Comparison of ENCODE assay signal across 8 cellular contexts in the genomic region with DNA sequence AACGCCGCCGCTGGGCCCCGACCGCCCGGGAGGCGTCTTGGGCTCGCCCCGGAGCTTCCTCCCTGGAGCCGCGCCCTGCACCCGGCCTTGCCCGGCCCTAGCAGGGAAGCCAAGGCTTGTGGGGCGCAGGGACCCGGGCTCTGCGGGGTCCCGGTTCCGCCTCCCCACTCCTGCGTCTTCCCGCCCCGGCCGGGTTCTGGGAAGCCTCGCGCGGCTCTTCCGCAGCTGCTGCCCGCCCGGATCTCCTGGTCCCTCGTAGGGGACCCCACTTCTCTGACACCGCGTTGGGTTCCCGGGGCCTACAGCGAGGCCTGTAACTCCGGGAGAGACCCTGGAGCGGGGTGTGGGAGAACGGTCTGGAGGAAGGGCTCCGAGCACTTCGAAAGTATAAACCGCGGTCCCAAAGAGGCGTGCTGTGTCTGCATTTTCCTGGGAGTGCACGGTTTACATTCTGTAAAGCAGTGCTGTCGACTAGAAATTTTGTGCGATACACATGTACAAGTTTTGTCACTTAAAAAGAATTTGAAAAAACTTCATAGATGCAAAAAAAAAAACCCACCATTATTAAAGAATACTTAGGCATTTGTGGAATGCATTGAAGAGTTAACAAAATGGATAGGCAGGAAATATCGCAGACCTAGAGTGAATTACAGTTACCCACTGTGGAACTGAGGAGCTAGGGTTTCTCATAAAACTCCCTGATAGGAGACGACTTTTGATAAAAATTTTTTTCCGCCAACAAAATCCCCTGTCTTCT. TPM values are rescaled to one million over a fixed set of nuclear protein-coding genes. Genes with fewer than 3 reads are reported as not detected.
DNase-seq lines count a peak whose midpoint lies in the region; ATAC-seq, FAIRE-seq and TF ChIP-seq lines count a peak whose summit lies in the region.
"Not testable (repeated sequence)": the region's sequence is repeated elsewhere in the genome, so short reads cannot be mapped to it uniquely, and the experiment has no call there.

No MANE protein-coding gene starts in this region.

- H3K9me3 ChIP-seq in CD4-positive, alpha-beta memory T cell (ENCODE audit: control insufficient read depth in 1 of 2, low read length in 2 of 2); esophagus squamous epithelium; HepG2 (ENCODE audit: low read length); pancreas; suprapubic skin: not testable (repeated sequence)

- not testable (repeated sequence) for TF ChIP-seq RAD21 in HepG2 (CRISPR knock-in tag; IDR thresholded peaks at IDR 0.05)

- not testable (repeated sequence) for H2AFZ ChIP-seq in HepG2 (ENCODE audit: low read length)

- peak in 4 of 5 donors; percentile 21 to 29 (median 22) for DNase-seq in CD4-positive, alpha-beta memory T cell
- not testable (repeated sequence) for DNase-seq in WTC11 (ENCODE audit: low spot score); astrocyte of the cerebellum (ENCODE audit: low read depth); esophagus squamous epithelium (lab: John Stamatoyannopoulos, UW); HepG2 (ENCODE audit: low spot score); suprapubic skin (ENCODE audit: low spot score in 2 of 2)
- peak in 2 of 6 donors; percentile 69 to 73 for DNase-seq in pancreas

- not testable (repeated sequence) for H3K36me3 Mint-ChIP-seq in CD4-positive, alpha-beta memory T cell; IgD-negative memory B cell; WTC11

- CTCF ChIA-PET in CD4-positive, alpha-beta memory T cell (lab: Charles Lee; ENCODE audit: partially characterized antibody): interaction anchor here (1.2 kb wide), 1 partner anchor 20 kb away, joined by 4 read pairs; no protein-coding TSS in a partner anchor
- CTCF ChIA-PET in WTC11 (lab: Charles Lee); HepG2 (lab: Yijun Ruan, JAX; ENCODE audit: low intra/inter-chr PET ratio, low total read pairs): not testable (repeated sequence)

- peak overlapping the region in 6 of 7 donors; percentile 25 to 79 (median 72) for H3K27ac Mint-ChIP-seq in CD4-positive, alpha-beta memory T cell
- H3K27ac Mint-ChIP-seq in IgD-negative memory B cell: peak overlapping the region in 1 of 3 donors; percentile 71
- H3K27ac Mint-ChIP-seq in WTC11: not testable (repeated sequence)

- not testable (repeated sequence) for H4K20me1 ChIP-seq in HepG2 (ENCODE audit: insufficient read depth, low read length)

- peak overlapping the region; percentile 68 to 91 (median 82) for H3K4me3 Mint-ChIP-seq in CD4-positive, alpha-beta memory T cell
- peak overlapping the region; percentile 76 to 87 (median 84) for H3K4me3 Mint-ChIP-seq in IgD-negative memory B cell
- peak overlapping the region; percentile 81 for H3K4me3 Mint-ChIP-seq in WTC11

- not testable (repeated sequence) for H3K27me3 ChIP-seq in CD4-positive, alpha-beta memory T cell (ENCODE audit: insufficient read depth, low read length); esophagus squamous epithelium; HepG2 (ENCODE audit: control insufficient read depth in 1 of 2, insufficient read depth in 2 of 2, low read length in 2 of 2); pancreas; suprapubic skin

- POLR2A ChIA-PET in CD4-positive, alpha-beta memory T cell (lab: Charles Lee; ENCODE audit: partially characterized antibody): interaction anchor here (1.2 to 1.7 kb wide), 2 partner anchors 20 to 172 kb away, joined by 5 read pairs; partner anchors contain the start of gene SLC35F5
- POLR2A ChIA-PET in WTC11 (lab: Charles Lee): not testable (repeated sequence)
- POLR2A ChIA-PET in HepG2 (lab: Yijun Ruan, JAX): interaction anchor here (1.2 kb wide), 2 partner anchors 19 to 393 kb away, joined by 3 to 4 read pairs; no protein-coding TSS in a partner anchor

- not testable (repeated sequence) for H3K36me3 ChIP-seq in CD4-positive, alpha-beta memory T cell (ENCODE audit: insufficient read depth, low read length); esophagus squamous epithelium; HepG2 (replicated peaks in 1 of 2; ENCODE audit: control insufficient read depth in 1 of 2, insufficient read depth in 2 of 2, low read length in 2 of 2); pancreas; suprapubic skin

- in situ Hi-C loops in astrocyte of the cerebellum (cut with HindIII; ENCODE audit: low sequenced_read_pairs); HepG2 (cut with HindIII; ENCODE audit: extremely low pct_ligation_motif_present, low pct_unique_long_range_greater_than_20kb): not testable (repeated sequence)

- peak overlapping the region; percentile 61 for H3K27ac ChIP-seq in CD4-positive, alpha-beta memory T cell (ENCODE audit: low read depth, low read length)
- peak overlapping the region; percentile 69 to 91 (median 86) for H3K27ac ChIP-seq in esophagus squamous epithelium
- H3K27ac ChIP-seq in HepG2 (ENCODE audit: extremely low read length, insufficient read depth, low read length): peak overlapping the region; percentile 50
- H3K27ac ChIP-seq in pancreas: peak overlapping the region; percentile 50 to 84 (median 70)
- H3K27ac ChIP-seq in suprapubic skin: peak overlapping the region; percentile 80

- H3K9me3 Mint-ChIP-seq in CD4-positive, alpha-beta memory T cell; IgD-negative memory B cell; WTC11: not testable (repeated sequence)

- WGBS in esophagus squamous epithelium, 2 donors: 8% methylated on average over 10 of the region's 47 CpGs
- WGBS in HepG2 (ENCODE audit: low lambda C conversion rate): 2% methylated on average over 29 of the region's 47 CpGs
- 2% methylated on average over 18 to 26 of the region's 47 CpGs for WGBS in pancreas, 2 donors
- 4% methylated on average over 11 of the region's 47 CpGs for WGBS in suprapubic skin

- peaks cover 18 to 34% (median 25%) of the 10 kb centered on the region in 4 donors for H3K4me1 Mint-ChIP-seq in CD4-positive, alpha-beta memory T cell
- H3K4me1 Mint-ChIP-seq in IgD-negative memory B cell (peaks cover 10 to 16% (median 13%) of the 10 kb centered on the region in 3 donors), WTC11 (peaks cover 19% of the 10 kb centered on the region)

- TF ChIP-seq EP300 in HepG2 (IDR thresholded peaks at IDR 0.05; ENCODE audit: low read depth in 2 of 2, low read length in 2 of 2); HepG2 (CRISPR knock-in tag; IDR thresholded peaks at IDR 0.05; ENCODE audit: borderline replicate concordance); suprapubic skin (IDR thresholded peaks at IDR 0.05): not testable (repeated sequence)

- peak overlapping the region; percentile 75 for H3K9ac ChIP-seq in HepG2 (ENCODE audit: insufficient read depth, low read depth, low read length)

- peak overlapping the region; percentile 61 for H3K4me2 ChIP-seq in HepG2 (ENCODE audit: low read depth, low read length)

- intact Hi-C loops in CD4-positive, alpha-beta memory T cell (cut with micrococcal nuclease); esophagus squamous epithelium (cut with DNase I); HepG2 (cut with micrococcal nuclease; ENCODE audit: unreplicated experiment); pancreas (cut with DNase I): not testable (repeated sequence)

- peaks cover 14% of the 10 kb centered on the region for H3K4me1 ChIP-seq in CD4-positive, alpha-beta memory T cell (ENCODE audit: insufficient read depth, low read length)
- H3K4me1 ChIP-seq in esophagus squamous epithelium (peaks cover 0 to 38% (median 4%) of the 10 kb centered on the region in 3 donors), HepG2 (ENCODE audit: insufficient read depth, low read length) (peaks cover 20% of the 10 kb centered on the region), suprapubic skin (peaks cover 27% of the 10 kb centered on the region)
- H3K4me1 ChIP-seq in pancreas: not testable (repeated sequence)

- not testable (repeated sequence) for H3K27me3 Mint-ChIP-seq in CD4-positive, alpha-beta memory T cell; IgD-negative memory B cell; WTC11 (ENCODE audit: low read depth)

- ATAC-seq in WTC11, HepG2, pancreas: not testable (repeated sequence)

- TSS peak; percentile 67 for BruUV-seq in HepG2 (replicated peaks; lab: Mats Ljungman, UMichigan)

- not testable (repeated sequence) for TF ChIP-seq CTCF in WTC11 (IDR thresholded peaks at IDR 0.05); astrocyte of the cerebellum (IDR thresholded peaks at IDR 0.05; ENCODE audit: low read depth, low read length, missing control alignments); esophagus squamous epithelium (IDR thresholded peaks at IDR 0.05); HepG2 (CRISPR knock-in tag; IDR thresholded peaks at IDR 0.05); pancreas (IDR thresholded peaks at IDR 0.05); suprapubic skin (IDR thresholded peaks at IDR 0.05)

- H3K79me2 ChIP-seq in HepG2 (ENCODE audit: insufficient read depth, low read length): not testable (repeated sequence)

- TF ChIP-seq POLR2A in esophagus squamous epithelium (IDR thresholded peaks at IDR 0.05); HepG2 (IDR thresholded peaks at IDR 0.05; ENCODE audit: insufficient read depth in 1 of 2, low read depth in 2 of 2, low read length in 2 of 2); suprapubic skin (IDR thresholded peaks at IDR 0.05): not testable (repeated sequence)

- not testable (repeated sequence) for FAIRE-seq in HepG2 (lab: Jason Lieb, UNC); pancreas (lab: Jason Lieb, UNC)

- H3K4me3 ChIP-seq in CD4-positive, alpha-beta memory T cell (ENCODE audit: low read length in 2 of 2): peak overlapping the region in 1 of 2 donors; percentile 66
- peak overlapping the region; percentile 55 for H3K4me3 ChIP-seq in astrocyte of the cerebellum (ENCODE audit: low read depth, low read length)
- peak overlapping the region; percentile 42 to 79 (median 70) for H3K4me3 ChIP-seq in esophagus squamous epithelium
- peak overlapping the region; percentile 69 to 78 (median 73) for H3K4me3 ChIP-seq in HepG2 (replicated peaks in 1 of 3; ENCODE audit: insufficient read depth in 1 of 3, low read depth in 2 of 3, low read length in 3 of 3)
- peak overlapping the region; percentile 88 to 96 (median 90) for H3K4me3 ChIP-seq in pancreas
- peak overlapping the region; percentile 78 for H3K4me3 ChIP-seq in suprapubic skin

RNA-seq across cellular contexts. Expression of gene RABL2A, which starts 42.6 kb away (rescaled TPM):
- 10 to 100 TPM; 46.5 to 47.3 TPM for total RNA-seq in CD4-positive, alpha-beta memory T cell
- 10 to 100 TPM in 1 of 2 donors, 1 to 10 TPM in 1; 10.0 to 10.6 TPM for polyA plus RNA-seq in CD4-positive, alpha-beta memory T cell
- 12.5 TPM for polyA plus RNA-seq in IgD-negative memory B cell
- 9.3 to 11.0 TPM (median 10.5 TPM) in 3 replicates for total RNA-seq in WTC11 (2021)
- 10 to 100 TPM in 1 of 4 donors, 1 to 10 TPM in 3; 3.1 to 14.7 (median 4.9) TPM for total RNA-seq in esophagus squamous epithelium
- 2.9 and 9.6 TPM in 2 replicates for total RNA-seq in HepG2 (2016; rRNA removed; fragmentation: Illumina TruSeq; extraction: Trizol)
- total RNA-seq in HepG2 (2016; cell fraction: cytosol; rRNA removed; fragmentation: Illumina TruSeq; extraction: Trizol; ENCODE audit: low read depth): 4.3 TPM in 2 replicates
- total RNA-seq in HepG2 (2016; cell fraction: insoluble cytoplasmic fraction; rRNA removed; fragmentation: Illumina TruSeq; extraction: Trizol): 2.4 and 8.8 TPM in 2 replicates
- total RNA-seq in HepG2 (2016; cell fraction: membrane; rRNA removed; fragmentation: Illumina TruSeq; extraction: Trizol): 2.8 and 3.6 TPM in 2 replicates
- total RNA-seq in HepG2 (2016; cell fraction: nucleus; rRNA removed; fragmentation: Illumina TruSeq; extraction: Trizol): 14.4 and 20.3 TPM in 2 replicates
- 13.4 and 16.4 TPM in 2 replicates for polyA plus RNA-seq in HepG2 (2011; rRNA removed)
- polyA plus RNA-seq in HepG2 (2011; cell fraction: cytosol; rRNA removed): 4.3 and 6.5 TPM in 2 replicates
- 36.6 and 49.2 TPM in 2 replicates for polyA plus RNA-seq in HepG2 (2011; cell fraction: nucleus; rRNA removed)
- 8.6 and 9.0 TPM in 2 replicates for polyA plus RNA-seq in HepG2 (2012)
- 1.6 and 2.2 TPM in 2 replicates for polyA plus RNA-seq in HepG2 (2016; cell fraction: cytosol; fragmentation: Illumina TruSeq; extraction: Trizol; ENCODE audit: low read depth)
- polyA plus RNA-seq in HepG2 (2016; cell fraction: insoluble cytoplasmic fraction; fragmentation: Illumina TruSeq; extraction: Trizol; ENCODE audit: low read depth): 3.3 and 4.4 TPM in 2 replicates
- polyA plus RNA-seq in HepG2 (2016; cell fraction: membrane; fragmentation: Illumina TruSeq; extraction: Trizol; ENCODE audit: low read depth): 2.8 and 3.1 TPM in 2 replicates
- 29.3 and 35.2 TPM in 2 replicates for polyA plus RNA-seq in HepG2 (2016; cell fraction: nucleus; fragmentation: Illumina TruSeq; extraction: Trizol; ENCODE audit: insufficient read depth, low read depth)
- 17.8 and 18.9 TPM in 2 replicates for polyA minus RNA-seq in HepG2 (2011; rRNA and poly(A)+ RNA removed; ENCODE audit: low replicate concordance)
- 2.5 and 3.9 TPM in 2 replicates for polyA minus RNA-seq in HepG2 (2011; cell fraction: cytosol; rRNA and poly(A)+ RNA removed)
- 32.1 and 40.5 TPM in 2 replicates for polyA minus RNA-seq in HepG2 (2011; cell fraction: nucleus; rRNA and poly(A)+ RNA removed)
- 10 to 100 TPM in 1 of 6 donors, 1 to 10 TPM in 5; 5.2 to 12.5 (median 7.1) TPM for total RNA-seq in pancreas
- polyA plus RNA-seq in pancreas: 10 to 100 TPM; 15.6 to 17.7 TPM
- total RNA-seq in suprapubic skin: 10 to 100 TPM; 11.9 to 28.8 (median 17.7) TPM
